Comparison of ENCODE assay signal across 17 cellular contexts in the genomic region with DNA sequence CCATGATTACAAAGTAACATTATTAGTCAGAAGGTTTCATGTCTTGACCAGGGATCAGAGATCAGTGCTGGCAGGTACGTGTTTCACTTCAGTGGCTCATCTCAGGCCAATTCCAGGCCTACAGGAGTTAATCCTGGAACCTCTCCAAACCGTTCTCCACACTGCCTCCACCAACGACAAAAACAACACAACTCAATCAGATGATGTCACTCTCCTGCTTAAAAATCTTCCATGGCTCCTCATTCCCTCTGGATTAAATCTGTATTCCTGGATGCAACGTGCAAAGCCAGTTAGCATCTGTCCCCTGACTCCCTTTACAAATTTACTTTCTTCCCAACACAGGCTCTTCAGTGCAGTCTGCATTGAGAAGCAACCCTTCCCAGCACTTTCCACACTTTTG. TPM values are rescaled to one million over a fixed set of nuclear protein-coding genes. Genes with fewer than 3 reads are reported as not detected.
DNase-seq lines count a peak whose midpoint lies in the region; ATAC-seq and TF ChIP-seq lines count a peak whose summit lies in the region.
"Had no signal": no experiment of that assay in that cellular context is flagged by ENCODE, and none has a peak within 500 bp of the region (broad histone marks: within the 10 kb centered on the region; RNA-seq: fewer than 3 reads in every experiment).

No MANE protein-coding gene starts in this region.

- H3K36me3 ChIP-seq in ascending aorta = no peaks in the 10 kb centered on the region
- H3K36me3 ChIP-seq in sigmoid colon = no peaks in the 10 kb centered on the region
- H3K36me3 ChIP-seq: neutrophil had no signal

- no peaks in the 10 kb centered on the region for H3K36me3 Mint-ChIP-seq in activated CD4-positive, alpha-beta T cell treated with anti-CD3 and anti-CD28 coated beads for 36 hours (ENCODE audit: low read depth)
- H3K36me3 Mint-ChIP-seq: brain; CD8-positive, alpha-beta memory T cell; stimulated activated effector memory CD8-positive, alpha-beta T cell treated with anti-CD3 and anti-CD28 coated beads, Interleukin-12 subunit alpha, Interleukin-12 subunit beta, amount 100 ng/mL, for 72 hours had no signal

- H3K9me3 ChIP-seq in ascending aorta = peaks cover 4 to 13% of the 10 kb centered on the region in 2 donors
- H3K9me3 ChIP-seq in sigmoid colon = peaks cover 0 to 7% (median 0%) of the 10 kb centered on the region in 4 donors
- H3K9me3 ChIP-seq: neutrophil had no signal

- peak; percentile 53 for DNase-seq in H4 (ENCODE audit: low spot score)
- no peak for DNase-seq in ascending aorta (ENCODE audit: low spot score in 2 of 2)
- DNase-seq in fibroblast of villous mesenchyme (ENCODE audit: low read depth) = peak; percentile 59
- DNase-seq in sigmoid colon = no peak
- DNase-seq in NCI-H526 (lab: John Stamatoyannopoulos, UW) = no peak
- no peak for DNase-seq in AML-193 (lab: John Stamatoyannopoulos, UW)
- DNase-seq in mesenteric fat pad (ENCODE audit: low spot score) = no peak
- no peak for DNase-seq in activated CD4-positive, alpha-beta T cell treated with anti-CD3 and anti-CD28 coated beads for 36 hours
- DNase-seq: CD8-positive, alpha-beta memory T cell; left colon; NCI-H524 treated with DMSO at 0.1 percent for 48 hours; SIG-M5; stimulated activated CD4-positive, alpha-beta T cell treated with anti-CD3 and anti-CD28 coated beads, Interleukin-1b, Interleukin-23, amount 100 ng/mL, for 48 hours had no signal

- peaks cover 15 to 48% of the 10 kb centered on the region in 2 donors for H3K4me1 ChIP-seq in ascending aorta
- H3K4me1 ChIP-seq in sigmoid colon = peaks cover 0 to 94% (median 79%) of the 10 kb centered on the region in 4 donors

- peaks cover 5% of the 10 kb centered on the region for H3K4me1 Mint-ChIP-seq in activated CD4-positive, alpha-beta T cell treated with anti-CD3 and anti-CD28 coated beads for 36 hours
- H3K4me1 Mint-ChIP-seq: CD8-positive, alpha-beta memory T cell had no signal

- no peak for TF ChIP-seq POLR2A in sigmoid colon (IDR thresholded peaks at IDR 0.05)

- intact Hi-C loops in ascending aorta (cut with DNase I) (no loop called here), sigmoid colon (cut with DNase I) (loop anchor here (10.0 kb wide), 2 partner anchors 273 to 483 kb away; a partner anchor contains a TSS)
- intact Hi-C loops in activated CD4-positive, alpha-beta T cell treated with anti-CD3 and anti-CD28 coated beads for 36 hours (cut with DNase I, micrococcal nuclease) = no loop called here

- H3K27me3 Mint-ChIP-seq in activated CD4-positive, alpha-beta T cell treated with anti-CD3 and anti-CD28 coated beads for 36 hours = no peaks in the 10 kb centered on the region

- TF ChIP-seq EP300 in sigmoid colon (IDR thresholded peaks at IDR 0.05) = no peak

- 34 to 62% methylated on average over 4 of the region's 4 CpGs for WGBS in sigmoid colon, 2 donors

- H3K27ac ChIP-seq in ascending aorta (peak overlapping the region; percentile 75 to 86), sigmoid colon (peak overlapping the region; percentile 83 to 91 (median 89))
- H3K27ac ChIP-seq: neutrophil, VCaP had no signal

- POLR2A ChIA-PET in activated CD4-positive, alpha-beta T cell treated with anti-CD3 and anti-CD28 coated beads for 36 hours (lab: Charles Lee) = no interaction called here

- H3K27me3 ChIP-seq in ascending aorta (no peaks in the 10 kb centered on the region), sigmoid colon (no peaks in the 10 kb centered on the region)
- H3K27me3 ChIP-seq: neutrophil had no signal

- H3K4me3 ChIP-seq in ascending aorta (no peak overlapping the region), fibroblast of villous mesenchyme (ENCODE audit: low read depth, low read length) (no peak overlapping the region), sigmoid colon (no peak overlapping the region)

- CTCF ChIA-PET in activated CD4-positive, alpha-beta T cell treated with anti-CD3 and anti-CD28 coated beads for 36 hours (lab: Charles Lee) = no interaction called here

- ATAC-seq in activated CD4-positive, alpha-beta T cell treated with anti-CD3 and anti-CD28 coated beads for 36 hours = no peak
- ATAC-seq: left colon; stimulated activated effector memory CD8-positive, alpha-beta T cell treated with anti-CD3 and anti-CD28 coated beads, Interleukin-12 subunit alpha, Interleukin-12 subunit beta, amount 100 ng/mL, for 72 hours had no signal

- no peak overlapping the region for H3K27ac Mint-ChIP-seq in activated CD4-positive, alpha-beta T cell treated with anti-CD3 and anti-CD28 coated beads for 36 hours
- H3K27ac Mint-ChIP-seq: brain; CD8-positive, alpha-beta memory T cell; stimulated activated effector memory CD8-positive, alpha-beta T cell treated with anti-CD3 and anti-CD28 coated beads, Interleukin-12 subunit alpha, Interleukin-12 subunit beta, amount 100 ng/mL, for 72 hours had no signal

- no peaks in the 10 kb centered on the region for H3K9me3 Mint-ChIP-seq in activated CD4-positive, alpha-beta T cell treated with anti-CD3 and anti-CD28 coated beads for 36 hours (ENCODE audit: low read depth)
- H3K9me3 Mint-ChIP-seq: CD8-positive, alpha-beta memory T cell; stimulated activated effector memory CD8-positive, alpha-beta T cell treated with anti-CD3 and anti-CD28 coated beads, Interleukin-12 subunit alpha, Interleukin-12 subunit beta, amount 100 ng/mL, for 72 hours had no signal

- TF ChIP-seq CTCF in ascending aorta (IDR thresholded peaks at IDR 0.05) (no peak), fibroblast of villous mesenchyme (IDR thresholded peaks at IDR 0.05; ENCODE audit: insufficient read depth, low read depth, low read length) (no peak), sigmoid colon (IDR thresholded peaks at IDR 0.05) (no peak)

- no peak overlapping the region for H3K4me3 Mint-ChIP-seq in activated CD4-positive, alpha-beta T cell treated with anti-CD3 and anti-CD28 coated beads for 36 hours
- H3K4me3 Mint-ChIP-seq: brain; CD8-positive, alpha-beta memory T cell; stimulated activated effector memory CD8-positive, alpha-beta T cell treated with anti-CD3 and anti-CD28 coated beads, Interleukin-12 subunit alpha, Interleukin-12 subunit beta, amount 100 ng/mL, for 72 hours had no signal

RNA-seq across cellular contexts. Expression of a gene that starts 34.3 kb away (rescaled TPM):
- total RNA-seq in H4 (2014; rRNA removed; shearing (Covaris generic)) = 678 and 701 TPM in 2 replicates
- 67.4 TPM for total RNA-seq in ascending aorta
- total RNA-seq in fibroblast of villous mesenchyme = 352 and 747 TPM in 2 replicates
- total RNA-seq in sigmoid colon = 100 to 1,000 TPM; 121 to 188 (median 143) TPM
- 10 to 100 TPM; 55.9 to 89.2 (median 64.0) TPM for polyA plus RNA-seq in sigmoid colon
- total RNA-seq in mesenteric fat pad = 166 TPM
- 10 to 100 TPM; 66.7 to 88.0 TPM for total RNA-seq in activated CD4-positive, alpha-beta T cell treated with anti-CD3 and anti-CD28 coated beads for 36 hours

RNA-seq across cellular contexts. Expression of a gene that starts 43.3 kb away (rescaled TPM):
- total RNA-seq in H4 (2014; rRNA removed; shearing (Covaris generic)) = 25.8 and 27.2 TPM in 2 replicates
- total RNA-seq in ascending aorta = 62.8 TPM
- 11.9 and 28.5 TPM in 2 replicates for total RNA-seq in fibroblast of villous mesenchyme
- total RNA-seq in sigmoid colon = 10 to 100 TPM; 75.2 to 91.3 (median 81.9) TPM
- polyA plus RNA-seq in sigmoid colon = 10 to 100 TPM; 15.3 to 38.4 (median 20.8) TPM
- total RNA-seq in mesenteric fat pad = 30.3 TPM
- total RNA-seq in activated CD4-positive, alpha-beta T cell treated with anti-CD3 and anti-CD28 coated beads for 36 hours = 10 to 100 TPM; 18.8 to 27.2 TPM

Comparison
In these comparisons a context has a peak if more than half of its experiments do, and no peak if none do; other contexts are left out.
1. DNase-seq: peak in H4 (single experiment) and fibroblast of villous mesenchyme (single experiment); none in ascending aorta (0 of 2), sigmoid colon (single experiment), NCI-H526 (0 of 2), AML-193 (0 of 2), mesenteric fat pad (single experiment) and activated CD4-positive, alpha-beta T cell treated with anti-CD3 and anti-CD28 coated beads for 36 hours (single experiment).